8 cellular contexts compared by ENCODE assay signal in genomic region chr6:105992315-105992961, GRCh38.
DNase-seq lines count a peak whose midpoint lies in the region; ATAC-seq and TF ChIP-seq lines count a peak whose summit lies in the region.

No MANE protein-coding gene starts in this region.

- in situ Hi-C loops in transverse colon (cut with MboI; ENCODE audit: low pct_ligation_motif_present in 1 of 4, low pct_unique_long_range_greater_than_20kb in 1 of 4, low sequenced_read_pairs in 3 of 4), result no loop called here

- peaks cover 32% of the 10 kb centered on the region for H3K4me1 Mint-ChIP-seq in activated naive CD8-positive, alpha-beta T cell (ENCODE audit: low read depth)

- peak in 1 of 5 experiments; percentile 27 for TF ChIP-seq CTCF in transverse colon (IDR thresholded peaks at IDR 0.05)

- ATAC-seq in SK-N-SH treated with all-trans-retinoic acid at 6 μM for 48 hours (peak; percentile 77), Right ventricle myocardium superior (ENCODE audit: poor library complexity) (peak; percentile 97)

- H3K9me3 Mint-ChIP-seq in activated naive CD8-positive, alpha-beta T cell (ENCODE audit: low read depth), result no peaks in the 10 kb centered on the region

- intact Hi-C loops in Right ventricle myocardium superior (cut with DNase I), result loop anchor here (10.0 kb wide), 2 partner anchors 92 to 508 kb away; partner anchors contain the start of gene PRDM1
- intact Hi-C loops in transverse colon (cut with DNase I; ENCODE audit: low total_unique reads), result no loop called here

- DNase-seq in GDM1 (lab: John Stamatoyannopoulos, UW) (peak; percentile 83), H7 (peak; percentile 96), M059J (ENCODE audit: low read depth) (peak; percentile 83), Right ventricle myocardium superior (peak; percentile 90), pons (ENCODE audit: low spot score) (peak; percentile 59), transverse colon (peak; percentile 92)

- 2 to 18% methylated on average over 6 to 34 of the region's 34 CpGs for WGBS in transverse colon (ENCODE audit: low coverage in 1 of 2), 2 donors

- no peaks in the 10 kb centered on the region for H3K36me3 Mint-ChIP-seq in activated naive CD8-positive, alpha-beta T cell

- H3K9me3 ChIP-seq in transverse colon, result no peaks in the 10 kb centered on the region

- peak overlapping the region; percentile 93 for H3K4me3 Mint-ChIP-seq in activated naive CD8-positive, alpha-beta T cell

- H3K4me1 ChIP-seq in transverse colon, result peaks cover 0 to 33% (median 20%) of the 10 kb centered on the region in 4 donors

- H3K36me3 ChIP-seq in H7 (replicated peaks; ENCODE audit: control insufficient read depth, insufficient read depth, low read length) (no peaks in the 10 kb centered on the region), transverse colon (no peaks in the 10 kb centered on the region)

- TF ChIP-seq POLR2A in transverse colon (IDR thresholded peaks at IDR 0.05), result peak; percentile 61

- H3K27ac ChIP-seq in transverse colon, result peak overlapping the region; percentile 79 to 84 (median 80)

- peak overlapping the region; percentile 56 for H3K4me3 ChIP-seq in H7 (ENCODE audit: insufficient read depth, low read depth, low read length)
- peak overlapping the region; percentile 57 to 78 (median 60) for H3K4me3 ChIP-seq in transverse colon

- H3K27me3 ChIP-seq in H7 (ENCODE audit: control insufficient read depth, insufficient read depth, low read length), result peaks cover 95% of the 10 kb centered on the region
- peaks cover 89% of the 10 kb centered on the region for H3K27me3 ChIP-seq in transverse colon

- TF ChIP-seq EP300 in transverse colon (IDR thresholded peaks at IDR 0.05; ENCODE audit: low read depth), result no peak

- H3K27me3 Mint-ChIP-seq in activated naive CD8-positive, alpha-beta T cell, result peaks cover 57% of the 10 kb centered on the region

- peak overlapping the region; percentile 78 for H3K27ac Mint-ChIP-seq in activated naive CD8-positive, alpha-beta T cell

TF ChIP-seq in SK-N-SH treated with all-trans-retinoic acid at 6 μM for 48 hours, 23 proteins besides CTCF, POLR2A, EP300 and RAD21:
- TF ChIP-seq ZNF70 (CRISPR knock-in tag; IDR thresholded peaks at IDR 0.05) (no peak), CSRNP3 (CRISPR knock-in tag; IDR thresholded peaks at IDR 0.05) (no peak), GLIS3 (CRISPR knock-in tag; IDR thresholded peaks at IDR 0.05) (no peak), PATZ1 (CRISPR knock-in tag; IDR thresholded peaks at IDR 0.05; ENCODE audit: borderline replicate concordance) (no peak), RARB (CRISPR knock-in tag; IDR thresholded peaks at IDR 0.05) (no peak), TCF4 (CRISPR knock-in tag; IDR thresholded peaks at IDR 0.05; ENCODE audit: borderline replicate concordance) (no peak), ESRRG (CRISPR knock-in tag; IDR thresholded peaks at IDR 0.05) (no peak), ARNTL (CRISPR knock-in tag; IDR thresholded peaks at IDR 0.05; ENCODE audit: borderline replicate concordance, low read depth) (no peak), SNAI2 (CRISPR knock-in tag; IDR thresholded peaks at IDR 0.05) (no peak)

Comparison
In these comparisons a context has a peak if more than half of its experiments do, and no peak if none do; other contexts are left out.
1. Peak in every context shown above with its lines: DNase-seq, ATAC-seq, H3K4me3 ChIP-seq and H3K27ac ChIP-seq.